ENCODE assay signal across 8 cellular contexts in the genomic region with DNA sequence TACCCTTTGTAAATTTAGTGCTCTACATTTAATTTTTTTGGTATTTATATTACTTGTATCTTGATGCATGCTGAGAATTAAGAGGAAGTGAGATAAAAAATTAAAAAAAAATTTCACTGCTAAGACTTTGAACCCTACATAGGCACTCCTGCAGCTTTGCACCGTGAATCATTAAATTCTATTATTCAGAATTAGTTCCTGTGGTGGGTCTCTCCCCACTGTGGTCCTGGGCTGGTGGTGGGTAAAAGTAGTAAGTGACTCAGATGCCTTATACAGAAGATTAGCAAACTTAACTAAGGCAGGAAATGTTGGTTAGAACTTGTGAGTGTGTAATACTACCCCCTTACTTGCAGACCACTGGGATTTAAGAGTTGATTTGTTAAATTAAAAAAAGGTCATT.
DNase-seq lines count a peak whose midpoint lies in the region; ATAC-seq, FAIRE-seq and TF ChIP-seq lines count a peak whose summit lies in the region.

No MANE protein-coding gene starts in this region.

- DNase-seq in CD4-positive, CD25-positive, alpha-beta regulatory T cell = peak in 1 of 3 donors; percentile 37
- DNase-seq in activated B cell treated with CpG ODN at 0.5 μM for 24 hours = no peak
- no peak for DNase-seq in naive B cell
- no peak for DNase-seq in vagina (ENCODE audit: extremely low spot score in 2 of 2)
- DNase-seq in caudate nucleus (lab: John Stamatoyannopoulos, UW) = no peak
- no peak for DNase-seq in frontal cortex (ENCODE audit: low spot score in 2 of 2)
- DNase-seq in left lobe of liver (ENCODE audit: low spot score) = no peak

- POLR2A ChIA-PET in activated B cell treated with CpG ODN at 0.5 μM for 24 hours (lab: Charles Lee) = no interaction called here

- peaks cover 5 to 13% (median 10%) of the 10 kb centered on the region in 4 donors for H3K4me1 Mint-ChIP-seq in CD4-positive, CD25-positive, alpha-beta regulatory T cell
- H3K4me1 Mint-ChIP-seq in activated B cell treated with CpG ODN at 0.5 μM for 24 hours = peaks cover 47% of the 10 kb centered on the region
- peaks cover 25 to 38% (median 26%) of the 10 kb centered on the region in 3 donors for H3K4me1 Mint-ChIP-seq in naive B cell

- H3K27ac ChIP-seq in CD4-positive, CD25-positive, alpha-beta regulatory T cell (ENCODE audit: insufficient read depth, low read length, poor library complexity, severe bottlenecking) = no peak overlapping the region
- H3K27ac ChIP-seq in vagina (no peak overlapping the region), caudate nucleus (ENCODE audit: low read depth, low read length) (no peak overlapping the region)

- CTCF ChIA-PET in activated B cell treated with CpG ODN at 0.5 μM for 24 hours (lab: Charles Lee) = interaction anchor here (1.0 to 6.3 kb wide), 3 partner anchors 19 to 191 kb away, joined by 4 to 140 read pairs (median 4); no protein-coding TSS in a partner anchor

- no peaks in the 10 kb centered on the region for H3K9me3 Mint-ChIP-seq in CD4-positive, CD25-positive, alpha-beta regulatory T cell
- no peaks in the 10 kb centered on the region for H3K9me3 Mint-ChIP-seq in activated B cell treated with CpG ODN at 0.5 μM for 24 hours
- H3K9me3 Mint-ChIP-seq in naive B cell = no peaks in the 10 kb centered on the region

- TF ChIP-seq CTCF in activated B cell treated with CpG ODN at 0.5 μM for 24 hours (IDR thresholded peaks at IDR 0.05) (no peak), vagina (IDR thresholded peaks at IDR 0.05) (no peak)

- H3K27me3 ChIP-seq in CD4-positive, CD25-positive, alpha-beta regulatory T cell (ENCODE audit: control insufficient read depth, insufficient read depth, low read length) = no peaks in the 10 kb centered on the region
- H3K27me3 ChIP-seq in vagina = no peaks in the 10 kb centered on the region

- no peak overlapping the region for H3K4me3 Mint-ChIP-seq in CD4-positive, CD25-positive, alpha-beta regulatory T cell
- H3K4me3 Mint-ChIP-seq in activated B cell treated with CpG ODN at 0.5 μM for 24 hours = peak overlapping the region; percentile 16
- H3K4me3 Mint-ChIP-seq in naive B cell = no peak overlapping the region

- no peak for TF ChIP-seq POLR2A in vagina (IDR thresholded peaks at IDR 0.05)

- no peak for FAIRE-seq in frontal cortex (lab: Jason Lieb, UNC)

- no peaks in the 10 kb centered on the region for H3K9me3 ChIP-seq in CD4-positive, CD25-positive, alpha-beta regulatory T cell (ENCODE audit: control insufficient read depth in 2 of 2, low read length in 2 of 2)
- H3K9me3 ChIP-seq in vagina = no peaks in the 10 kb centered on the region

- no peak overlapping the region for H3K4me3 ChIP-seq in CD4-positive, CD25-positive, alpha-beta regulatory T cell (ENCODE audit: low read depth, low read length)
- no peak overlapping the region for H3K4me3 ChIP-seq in vagina

- peaks cover 4% of the 10 kb centered on the region for H3K4me1 ChIP-seq in CD4-positive, CD25-positive, alpha-beta regulatory T cell (ENCODE audit: control insufficient read depth, insufficient read depth, low read length, poor library complexity, severe bottlenecking)
- H3K4me1 ChIP-seq in vagina = peaks cover 28% of the 10 kb centered on the region

- H3K27ac Mint-ChIP-seq in CD4-positive, CD25-positive, alpha-beta regulatory T cell = peak overlapping the region in 1 of 3 donors; percentile 26
- H3K27ac Mint-ChIP-seq in activated B cell treated with CpG ODN at 0.5 μM for 24 hours (peak overlapping the region; percentile 50), naive B cell (peak overlapping the region in 1 of 6 donors; percentile 63)

- H3K36me3 ChIP-seq in CD4-positive, CD25-positive, alpha-beta regulatory T cell (ENCODE audit: control insufficient read depth, insufficient read depth, low read length) = peaks cover 15% of the 10 kb centered on the region
- peaks cover 0 to 34% of the 10 kb centered on the region in 2 donors for H3K36me3 ChIP-seq in vagina

- peak; percentile 69 to 70 for ATAC-seq in CD4-positive, CD25-positive, alpha-beta regulatory T cell (ENCODE audit: low read depth in 2 of 2)
- ATAC-seq in HG02973 (IDR thresholded peaks at IDR 0.05; ENCODE audit: unreplicated experiment) (peak; percentile 47), activated B cell treated with CpG ODN at 0.5 μM for 24 hours (ENCODE audit: low read depth) (peak; percentile 87), naive B cell (ENCODE audit: low read depth in 2 of 2) (peak; percentile 51 to 63), left lobe of liver (no peak)

- intact Hi-C loops in activated B cell treated with CpG ODN at 0.5 μM for 24 hours (cut with micrococcal nuclease) (loop anchor here (2.0 kb wide), 1 partner anchor 19 kb away; no protein-coding TSS in a partner anchor), vagina (cut with DNase I) (no loop called here)

- H3K36me3 Mint-ChIP-seq in CD4-positive, CD25-positive, alpha-beta regulatory T cell = peaks cover 39% of the 10 kb centered on the region
- H3K36me3 Mint-ChIP-seq in activated B cell treated with CpG ODN at 0.5 μM for 24 hours (ENCODE audit: low read depth) (peaks cover 35% of the 10 kb centered on the region), naive B cell (peaks cover 6 to 10% of the 10 kb centered on the region in 2 donors)

- no peaks in the 10 kb centered on the region for H3K27me3 Mint-ChIP-seq in CD4-positive, CD25-positive, alpha-beta regulatory T cell
- H3K27me3 Mint-ChIP-seq in activated B cell treated with CpG ODN at 0.5 μM for 24 hours (no peaks in the 10 kb centered on the region), naive B cell (no peaks in the 10 kb centered on the region)
